ENCODE assay signal across 15 cellular contexts in genomic region chr10:73842349-73842748, GRCh38. TPM values are rescaled to one million over a fixed set of nuclear protein-coding genes. Genes with fewer than 3 reads are reported as not detected.
DNase-seq lines count a peak whose midpoint lies in the region; ATAC-seq and TF ChIP-seq lines count a peak whose summit lies in the region.
"Had no signal": no experiment of that assay in that cellular context is flagged by ENCODE, and none has a peak within 500 bp of the region (broad histone marks: within the 10 kb centered on the region; RNA-seq: fewer than 3 reads in every experiment).

No MANE protein-coding gene starts in this region.

- H3K4ac ChIP-seq in mesenchymal stem cell (ENCODE audit: low read depth in 1 of 2, low read length in 2 of 2), result no peak overlapping the region

- no peak for TF ChIP-seq POLR2A in body of pancreas (IDR thresholded peaks at IDR 0.05)

- H3K4me3 ChIP-seq in Karpas-422 (ENCODE audit: low read length) (no peak overlapping the region), body of pancreas (no peak overlapping the region), mesenchymal stem cell (ENCODE audit: insufficient read depth in 1 of 2, low read depth in 1 of 2, low read length in 2 of 2) (no peak overlapping the region), psoas muscle (no peak overlapping the region), A673 (ENCODE audit: low read depth, low read length, poor library complexity, severe bottlenecking) (no peak overlapping the region)
- H3K4me3 ChIP-seq: A549; BLaER1 treated with 17β-estradiol and CSF1 and Interleukin-3, amounts not matched to agents 10 nM and 100 nM; GM23338 had no signal

- H2BK12ac ChIP-seq in mesenchymal stem cell (ENCODE audit: low read length in 2 of 2), result peak overlapping the region in 1 of 2 experiments; percentile 25

- TF ChIP-seq CTCF in body of pancreas (IDR thresholded peaks at IDR 0.05), result no peak
- no peak for TF ChIP-seq CTCF in psoas muscle (IDR thresholded peaks at IDR 0.05)
- no peak for TF ChIP-seq CTCF in A673 (conservative IDR thresholded peaks at IDR 0.05; ENCODE audit: low read depth, low read length)

- no peak overlapping the region for H2AK5ac ChIP-seq in mesenchymal stem cell (ENCODE audit: low read length, severe bottlenecking)

- no peaks in the 10 kb centered on the region for H3K79me1 ChIP-seq in mesenchymal stem cell (replicated peaks; ENCODE audit: low read length, poor library complexity, severe bottlenecking)

- intact Hi-C loops in body of pancreas (cut with DNase I), result no loop called here
- intact Hi-C loops in psoas muscle (cut with DNase I), result no loop called here
- intact Hi-C loops in A673 (cut with micrococcal nuclease; ENCODE audit: unreplicated experiment), result no loop called here

- H4K8ac ChIP-seq in mesenchymal stem cell (ENCODE audit: low read length), result no peak overlapping the region

- WGBS in body of pancreas, 2 donors, result 84 to 88% methylated on average over 11 of the region's 11 CpGs
- WGBS in mesenchymal stem cell, result 95% methylated on average over 11 of the region's 11 CpGs
- WGBS in psoas muscle, 3 donors, result 79 to 81% (median 80%) methylated on average over 11 of the region's 11 CpGs

- H3K9me2 ChIP-seq in Karpas-422 (replicated peaks; ENCODE audit: insufficient read depth, low read length), result no peaks in the 10 kb centered on the region

- H3K27me3 ChIP-seq in Karpas-422 (ENCODE audit: low read length) (no peaks in the 10 kb centered on the region), body of pancreas (no peaks in the 10 kb centered on the region), mesenchymal stem cell (ENCODE audit: control insufficient read depth in 1 of 2, insufficient read depth in 1 of 2, low read length in 2 of 2) (no peaks in the 10 kb centered on the region), psoas muscle (ENCODE audit: insufficient read depth in 3 of 3, low read length in 2 of 3) (no peaks in the 10 kb centered on the region), A673 (replicated peaks; ENCODE audit: insufficient read depth, low read depth, low read length, poor library complexity) (no peaks in the 10 kb centered on the region)
- H3K27me3 ChIP-seq: BLaER1 treated with 17β-estradiol and CSF1 and Interleukin-3, amounts not matched to agents 10 nM and 100 nM had no signal

- no peak overlapping the region for H3K9ac ChIP-seq in Karpas-422 (ENCODE audit: low read length)
- peak overlapping the region; percentile 49 for H3K9ac ChIP-seq in mesenchymal stem cell (ENCODE audit: low read length)
- H3K9ac ChIP-seq: BLaER1 treated with 17β-estradiol and CSF1 and Interleukin-3, amounts not matched to agents 10 nM and 100 nM had no signal

- DNase-seq in Karpas-422 (peak; percentile 31), body of pancreas (peak in 1 of 4 donors; percentile 44), mesenchymal stem cell (no peak), psoas muscle (no peak), A673 (ENCODE audit: low spot score) (no peak), NCI-H1092 (lab: John Stamatoyannopoulos, UW) (no peak)
- DNase-seq: Calu3; CD4-positive, alpha-beta T cell; DMS 273 treated with DMSO at 0.1 percent for 48 hours; H7; IMR-90 had no signal

- H4K20me1 ChIP-seq in Karpas-422 (ENCODE audit: insufficient read depth, low read depth, low read length), result no peaks in the 10 kb centered on the region

- H3K18ac ChIP-seq in mesenchymal stem cell (ENCODE audit: low read depth in 1 of 2, low read length in 2 of 2), result no peak overlapping the region

- no TSS peak for BruUV-seq in A673 (replicated peaks; lab: Mats Ljungman, UMichigan)

- H3K9me3 ChIP-seq in Karpas-422 (ENCODE audit: low read length) (no peaks in the 10 kb centered on the region), body of pancreas (no peaks in the 10 kb centered on the region), mesenchymal stem cell (ENCODE audit: control insufficient read depth, low read length) (no peaks in the 10 kb centered on the region), psoas muscle (no peaks in the 10 kb centered on the region), A673 (ENCODE audit: low read depth, low read length, poor library complexity, severe bottlenecking) (no peaks in the 10 kb centered on the region)
- H3K9me3 ChIP-seq: A549; BLaER1 treated with 17β-estradiol and CSF1 and Interleukin-3, amounts not matched to agents 10 nM and 100 nM had no signal

- no peak overlapping the region for H4K91ac ChIP-seq in mesenchymal stem cell (ENCODE audit: low read length)

- H2BK5ac ChIP-seq in mesenchymal stem cell (ENCODE audit: low read depth, low read length, poor library complexity, severe bottlenecking), result no peak overlapping the region

- CTCF ChIA-PET in A673 (lab: Charles Lee), result interaction anchor here (0.7 kb wide), 1 partner anchor 315 kb away, joined by 3 read pairs; no protein-coding TSS in a partner anchor

- H3K14ac ChIP-seq in mesenchymal stem cell (ENCODE audit: low read length in 2 of 2), result no peak overlapping the region

- H3K27ac ChIP-seq in Karpas-422 (ENCODE audit: low read length) (no peak overlapping the region), body of pancreas (no peak overlapping the region), mesenchymal stem cell (ENCODE audit: low read length, poor library complexity, severe bottlenecking) (no peak overlapping the region), psoas muscle (peak overlapping the region; percentile 55), A673 (ENCODE audit: low read depth, low read length, poor library complexity, severe bottlenecking) (no peak overlapping the region)
- H3K27ac ChIP-seq: A549 had no signal

- H3K4me2 ChIP-seq in Karpas-422 (ENCODE audit: low read depth, low read length, poor library complexity, severe bottlenecking) (no peak overlapping the region), mesenchymal stem cell (ENCODE audit: low read length, poor library complexity, severe bottlenecking) (no peak overlapping the region)
- H3K4me2 ChIP-seq: A549, GM23338 had no signal

- no peak overlapping the region for H2BK120ac ChIP-seq in mesenchymal stem cell (ENCODE audit: low read depth, low read length)

- POLR2A ChIA-PET in A673 (lab: Charles Lee; ENCODE audit: low non-redundant PET), result interaction anchor here (0.6 kb wide), 1 partner anchor 254 kb away, joined by 4 read pairs; no protein-coding TSS in a partner anchor

- H2AFZ ChIP-seq in Karpas-422 (ENCODE audit: low read length) (no peak overlapping the region), mesenchymal stem cell (ENCODE audit: low read depth, low read length) (no peak overlapping the region)
- H2AFZ ChIP-seq: GM23338 had no signal

- H3K36me3 ChIP-seq in Karpas-422 (ENCODE audit: insufficient read depth, low read length) (peaks cover 12% of the 10 kb centered on the region), body of pancreas (replicated peaks in 1 of 2; ENCODE audit: insufficient read depth in 1 of 2, low read depth in 2 of 2) (peaks cover 0 to 11% of the 10 kb centered on the region in 2 donors), mesenchymal stem cell (ENCODE audit: control insufficient read depth in 1 of 2, insufficient read depth in 2 of 2, low read depth in 1 of 2, low read length in 2 of 2) (peaks cover 66 to 80% of the 10 kb centered on the region in 2 experiments), psoas muscle (ENCODE audit: insufficient read depth in 1 of 2, low read depth in 1 of 2) (peaks cover 0 to 85% of the 10 kb centered on the region in 2 donors), A673 (ENCODE audit: insufficient read depth, low read length, poor library complexity, severe bottlenecking) (peaks cover 22% of the 10 kb centered on the region)

- no peak overlapping the region for H2BK15ac ChIP-seq in mesenchymal stem cell (ENCODE audit: low read depth, poor library complexity, severe bottlenecking)

- no peak overlapping the region for H3K23ac ChIP-seq in mesenchymal stem cell (ENCODE audit: low read length in 2 of 2)

- H3K79me2 ChIP-seq in Karpas-422 (ENCODE audit: low read length), result no peaks in the 10 kb centered on the region; the same call in 1 of the 2 replicates

- ATAC-seq in body of pancreas, result peak; percentile 35
- no peak for ATAC-seq in psoas muscle
- no peak for ATAC-seq in GM21360 (IDR thresholded peaks at IDR 0.05; ENCODE audit: unreplicated experiment)
- ATAC-seq: A549, GM23338 had no signal

- H3K4me1 ChIP-seq in Karpas-422 (ENCODE audit: low read length) (peaks cover 12% of the 10 kb centered on the region), body of pancreas (no peaks in the 10 kb centered on the region), mesenchymal stem cell (ENCODE audit: control insufficient read depth, insufficient read depth, low read depth, low read length) (peaks cover 15% of the 10 kb centered on the region), psoas muscle (peaks cover 5% of the 10 kb centered on the region), A673 (ENCODE audit: insufficient read depth, low read length, poor library complexity, severe bottlenecking) (no peaks in the 10 kb centered on the region)

RNA-seq across cellular contexts. Expression of gene NDST2, which starts 31.0 kb away (rescaled TPM):
- total RNA-seq in Karpas-422 (2014; rRNA removed; shearing (Covaris generic); ENCODE audit: low replicate concordance), result 38.2 and 47.0 TPM in 2 replicates
- 10 to 100 TPM; 21.1 to 25.4 TPM for total RNA-seq in body of pancreas
- polyA plus RNA-seq in mesenchymal stem cell (2013, experiment 1 of 2), result 16.6 TPM
- polyA plus RNA-seq in mesenchymal stem cell (2013, experiment 2 of 2), result 16.7 TPM
- total RNA-seq in psoas muscle, result 10 to 100 TPM in 3 of 4 donors, 1 to 10 TPM in 1; 9.4 to 14.5 (median 12.0) TPM
- 1 to 10 TPM; 4.5 to 8.6 (median 7.8) TPM for polyA plus RNA-seq in psoas muscle
- total RNA-seq in A673 (2021), result 23.1 and 28.9 TPM in 2 replicates

RNA-seq across cellular contexts. Expression of gene CAMK2G, which starts 32.0 kb away (rescaled TPM):
- total RNA-seq in Karpas-422 (2014; rRNA removed; shearing (Covaris generic); ENCODE audit: low replicate concordance), result 28.2 and 33.5 TPM in 2 replicates
- total RNA-seq in body of pancreas (10 to 100 TPM; 14.8 to 17.4 TPM), psoas muscle (10 to 100 TPM; 34.2 to 60.3 (median 50.8) TPM), A673 (2021) (32.7 and 40.3 TPM in 2 replicates)
- 17.2 TPM for polyA plus RNA-seq in mesenchymal stem cell (2013, experiment 1 of 2)
- 16.4 TPM for polyA plus RNA-seq in mesenchymal stem cell (2013, experiment 2 of 2)
- 10 to 100 TPM; 15.8 to 58.5 (median 34.4) TPM for polyA plus RNA-seq in psoas muscle

RNA-seq across cellular contexts. Expression of gene ZSWIM8, which starts 56.9 kb away (rescaled TPM):
- total RNA-seq in Karpas-422 (2014; rRNA removed; shearing (Covaris generic); ENCODE audit: low replicate concordance), result 33.0 and 49.5 TPM in 2 replicates
- 10 to 100 TPM; 34.5 to 70.9 TPM for total RNA-seq in body of pancreas
- 89.1 TPM for polyA plus RNA-seq in mesenchymal stem cell (2013, experiment 1 of 2)
- polyA plus RNA-seq in mesenchymal stem cell (2013, experiment 2 of 2), result 80.7 TPM
- 10 to 100 TPM; 57.0 to 65.1 (median 58.7) TPM for total RNA-seq in psoas muscle
- polyA plus RNA-seq in psoas muscle, result 10 to 100 TPM; 40.5 to 68.3 (median 54.4) TPM
- total RNA-seq in A673 (2021), result 71.3 and 81.1 TPM in 2 replicates
